ENCODE assay signal across 37 cellular contexts in genomic region chr17:689556-690247, GRCh38. TPM values are rescaled to one million over a fixed set of nuclear protein-coding genes. Genes with fewer than 3 reads are reported as not detected.
DNase-seq lines count a peak whose midpoint lies in the region; ATAC-seq and TF ChIP-seq lines count a peak whose summit lies in the region.
"Had no signal": no experiment of that assay in that cellular context is flagged by ENCODE, and none has a peak within 500 bp of the region (broad histone marks: within the 10 kb centered on the region; RNA-seq: fewer than 3 reads in every experiment).

No MANE protein-coding gene starts in this region.

- H3K4me3 Mint-ChIP-seq in GM23338 (no peak overlapping the region), WTC11 (no peak overlapping the region)
- H3K4me3 Mint-ChIP-seq: activated CD8-positive, alpha-beta T cell treated with anti-CD3 and anti-CD28 coated beads, Interleukin-2, amount 10 ng/mL, durations not matched to agents 7 days and 5 days; endodermal cell; nephron; stimulated activated naive CD8-positive, alpha-beta T cell treated with anti-CD3 and anti-CD28 coated beads, Interleukin-15, Interleukin-2, amounts not matched to agents 100 ng/mL and 50 ng/mL, for 24 hours; T-helper 2 cell treated with Interferon-gamma antibody and Interleukin-4, amounts not matched to agents 5 μg/mL and 100 μg/mL, for 36 hours had no signal

- peaks cover 4% of the 10 kb centered on the region; the same call in 2 of the 3 replicates for H3K36me3 Mint-ChIP-seq in GM23338 (ENCODE audit: low read depth)
- peaks cover 7% of the 10 kb centered on the region for H3K36me3 Mint-ChIP-seq in WTC11

- H4K20me1 ChIP-seq in GM23338 (replicated peaks; ENCODE audit: insufficient read depth): no peaks in the 10 kb centered on the region
- H4K20me1 ChIP-seq in hepatocyte (ENCODE audit: insufficient read depth, poor library complexity, severe bottlenecking): no peaks in the 10 kb centered on the region

- DNase-seq in GM23338 (ENCODE audit: low spot score): no peak
- no peak for DNase-seq in WTC11 (ENCODE audit: low spot score)
- no peak for DNase-seq in hepatocyte (ENCODE audit: low spot score)
- DNase-seq in GM10266 (ENCODE audit: extremely low spot score): no peak
- no peak for DNase-seq in NCI-H82 (lab: John Stamatoyannopoulos, UW)
- no peak for DNase-seq in T-helper 1 cell
- DNase-seq in inferior parietal cortex (ENCODE audit: extremely low spot score): no peak
- DNase-seq: activated CD4-positive, alpha-beta T cell treated with anti-CD3 and anti-CD28 coated beads for 4 hours; activated CD8-positive, alpha-beta T cell treated with anti-CD3 and anti-CD28 coated beads, Interleukin-2, amount 10 ng/mL, durations not matched to agents 7 days and 5 days; amygdala; COR-L47; DMS53; endodermal cell; heart right ventricle; kidney glomerular epithelial cell; MG63; NCI-H1417 treated with DMSO at 0.1 percent for 48 hours; NCI-H2081 treated with DMSO at 0.1 percent for 48 hours; NCI-H2227 treated with DMSO at 0.1 percent for 48 hours; NCI-H69; pancreas; right cardiac atrium; SHP77 treated with DMSO at 0.1 percent for 48 hours; stimulated activated CD4-positive, alpha-beta T cell treated with anti-CD3 and anti-CD28 coated beads, Interleukin-2, amount 100 ng/mL, for 24 hours; tibial artery had no signal

- H3K27ac ChIP-seq in GM23338 (ENCODE audit: low read depth) (peak overlapping the region; percentile 50; the same call in 1 of the 2 replicates), hepatocyte (peak overlapping the region; percentile 34), skeletal muscle tissue (ENCODE audit: low read depth, low read length) (peak overlapping the region; percentile 9)
- H3K27ac ChIP-seq: BLaER1, breast epithelium, coronary artery, KMS-11, pancreas, tibial artery, VCaP had no signal

- H3K27me3 Mint-ChIP-seq in GM23338 (ENCODE audit: insufficient read depth, low read depth, poor library complexity): peaks cover 2% of the 10 kb centered on the region
- H3K27me3 Mint-ChIP-seq in WTC11 (ENCODE audit: low read depth): no peaks in the 10 kb centered on the region
- H3K27me3 Mint-ChIP-seq: stimulated activated naive CD8-positive, alpha-beta T cell treated with anti-CD3 and anti-CD28 coated beads, Interleukin-15, Interleukin-2, amounts not matched to agents 100 ng/mL and 50 ng/mL, for 24 hours had no signal

- POLR2A ChIA-PET in WTC11 (lab: Charles Lee): no interaction called here

- H3K9me3 ChIP-seq in hepatocyte (ENCODE audit: low read depth) (no peaks in the 10 kb centered on the region), skeletal muscle tissue (ENCODE audit: control insufficient read depth in 3 of 3, low read length in 3 of 3) (no peaks in the 10 kb centered on the region)
- H3K9me3 ChIP-seq: BLaER1, breast epithelium, HAP-1, heart right ventricle, MG63, pancreas, tibial artery had no signal

- H3K9me3 Mint-ChIP-seq in GM23338 (no peaks in the 10 kb centered on the region), WTC11 (no peaks in the 10 kb centered on the region)
- H3K9me3 Mint-ChIP-seq: activated naive CD4-positive, alpha-beta T cell treated with anti-CD3 and anti-CD28 coated beads, Interleukin-2, amount 50 U/mL, for 72 hours; activated T-helper 2 cell treated with anti-CD3 and anti-CD28 coated beads, Interferon-gamma antibody, Interleukin-2, Interleukin-4, amounts not matched to agents 10 μg/mL and 5 μg/mL and 100 μg/mL, durations not matched to agents 14 hours and 24 hours and 36 hours; endodermal cell; nephron; stimulated activated naive CD8-positive, alpha-beta T cell treated with anti-CD3 and anti-CD28 coated beads, Interleukin-15, Interleukin-2, amounts not matched to agents 100 ng/mL and 50 ng/mL, for 24 hours; T-helper 2 cell treated with Interferon-gamma antibody and Interleukin-4, amounts not matched to agents 5 μg/mL and 100 μg/mL, for 36 hours had no signal

- CTCF ChIA-PET in WTC11 (lab: Charles Lee): interaction anchor here (0.6 to 1.3 kb wide), 4 partner anchors 13 to 279 kb away, joined by 3 to 10 read pairs (median 4); no protein-coding TSS in a partner anchor

- H2AFZ ChIP-seq in GM23338 (no peak overlapping the region), hepatocyte (no peak overlapping the region)

- H3K9ac ChIP-seq in skeletal muscle tissue (ENCODE audit: low read depth in 1 of 3, low read length in 3 of 3): no peak overlapping the region
- H3K9ac ChIP-seq: BLaER1, KMS-11 had no signal

- H3F3A ChIP-seq in GM23338 (replicated peaks; ENCODE audit: low read depth): no peaks in the 10 kb centered on the region

- no peak overlapping the region for H3K27ac Mint-ChIP-seq in GM23338
- H3K27ac Mint-ChIP-seq in WTC11: peak overlapping the region; percentile 21
- H3K27ac Mint-ChIP-seq: activated CD8-positive, alpha-beta T cell treated with anti-CD3 and anti-CD28 coated beads, Interleukin-2, amount 10 ng/mL, durations not matched to agents 7 days and 5 days; activated T-helper 2 cell treated with anti-CD3 and anti-CD28 coated beads, Interferon-gamma antibody, Interleukin-2, Interleukin-4, amounts not matched to agents 10 μg/mL and 5 μg/mL and 100 μg/mL, durations not matched to agents 14 hours and 24 hours and 36 hours; endodermal cell; stimulated activated naive CD8-positive, alpha-beta T cell treated with anti-CD3 and anti-CD28 coated beads, Interleukin-15, Interleukin-2, amounts not matched to agents 100 ng/mL and 50 ng/mL, for 24 hours; T-helper 2 cell treated with Interferon-gamma antibody and Interleukin-4, amounts not matched to agents 5 μg/mL and 100 μg/mL, for 36 hours had no signal

- H3K4me2 ChIP-seq in GM23338 (no peak overlapping the region), hepatocyte (no peak overlapping the region)
- H3K4me2 ChIP-seq: BLaER1, KMS-11 had no signal

- H3K27me3 ChIP-seq in GM23338 (ENCODE audit: insufficient read depth) (no peaks in the 10 kb centered on the region), hepatocyte (no peaks in the 10 kb centered on the region), skeletal muscle tissue (ENCODE audit: control insufficient read depth in 3 of 3, insufficient read depth in 3 of 3, low read length in 3 of 3) (no peaks in the 10 kb centered on the region)
- H3K27me3 ChIP-seq: BLaER1, breast epithelium, heart right ventricle, MG63, pancreas, tibial artery had no signal

- H3K36me3 ChIP-seq in GM23338 (ENCODE audit: insufficient read depth) (0 out of 2 replicates have a peak, but pooled peaks cover 1% of the 10 kb centered on the region), hepatocyte (replicated peaks; ENCODE audit: insufficient read depth, low read depth) (no peaks in the 10 kb centered on the region), skeletal muscle tissue (ENCODE audit: control insufficient read depth in 3 of 3, insufficient read depth in 3 of 3, low read length in 3 of 3) (peaks cover 11 to 33% (median 13%) of the 10 kb centered on the region in 3 donors)

- TF ChIP-seq CTCF in GM23338 (conservative IDR thresholded peaks at IDR 0.05; ENCODE audit: low read depth in 2 of 2): no peak
- TF ChIP-seq CTCF in WTC11 (IDR thresholded peaks at IDR 0.05): no peak
- TF ChIP-seq CTCF in hepatocyte (IDR thresholded peaks at IDR 0.05; ENCODE audit: poor library complexity): no peak
- no peak for TF ChIP-seq CTCF in GM10266 (IDR thresholded peaks at IDR 0.05; ENCODE audit: control insufficient read depth, insufficient read depth, low read depth, missing control alignments)

- 78% methylated on average over 16 of the region's 16 CpGs for WGBS in hepatocyte (ENCODE audit: low lambda C conversion rate, missing lambda C conversion rate)

- ATAC-seq in GM23338 (no peak), WTC11 (no peak)
- ATAC-seq: activated CD8-positive, alpha-beta T cell treated with anti-CD3 and anti-CD28 coated beads, Interleukin-2, amount 10 ng/mL, durations not matched to agents 7 days and 5 days; activated naive CD4-positive, alpha-beta T cell treated with anti-CD3 and anti-CD28 coated beads, Interleukin-2, amount 50 U/mL, for 72 hours; heart right ventricle; pancreas; right cardiac atrium had no signal

- H3K9me2 ChIP-seq in GM23338 (ENCODE audit: insufficient read depth) (no peaks in the 10 kb centered on the region), hepatocyte (replicated peaks; ENCODE audit: insufficient read depth) (no peaks in the 10 kb centered on the region)

- H3K79me2 ChIP-seq in GM23338 (replicated peaks; ENCODE audit: insufficient read depth) (no peaks in the 10 kb centered on the region; the same call in 1 of the 2 replicates), hepatocyte (peaks cover 4% of the 10 kb centered on the region)

- no peak overlapping the region for H3K4me3 ChIP-seq in GM23338
- H3K4me3 ChIP-seq in hepatocyte: no peak overlapping the region
- no peak overlapping the region for H3K4me3 ChIP-seq in skeletal muscle tissue (ENCODE audit: low read length in 3 of 3)
- H3K4me3 ChIP-seq: BLaER1, breast epithelium, coronary artery, HAP-1, MG63, pancreas, tibial artery had no signal

- H3K4me1 ChIP-seq in GM23338 (ENCODE audit: insufficient read depth): peaks cover 7% of the 10 kb centered on the region; the same call in 1 of the 2 replicates
- peaks cover 8% of the 10 kb centered on the region for H3K4me1 ChIP-seq in hepatocyte (ENCODE audit: insufficient read depth)
- peaks cover 0 to 9% (median 4%) of the 10 kb centered on the region in 3 donors for H3K4me1 ChIP-seq in skeletal muscle tissue (ENCODE audit: control insufficient read depth in 3 of 3, insufficient read depth in 3 of 3, low read length in 3 of 3)
- H3K4me1 ChIP-seq: BLaER1, breast epithelium, HAP-1, pancreas had no signal

- H3K4me1 Mint-ChIP-seq in GM23338 (peaks cover 13% of the 10 kb centered on the region; the same call in 2 of the 3 replicates), WTC11 (peaks cover 9% of the 10 kb centered on the region)
- H3K4me1 Mint-ChIP-seq: endodermal cell had no signal

RNA-seq across cellular contexts. Expression of gene VPS53, which starts 24.9 kb away (rescaled TPM):
- 21.1 and 26.0 TPM in 2 replicates for total RNA-seq in GM23338 (2014; rRNA removed; shearing (Covaris generic))
- 10.0 and 11.6 TPM in 2 replicates for polyA plus RNA-seq in GM23338 (2016; fragmentation: Nextera tagmentation; extraction: Ambion mirVana)
- 44.5 to 55.6 TPM (median 49.8 TPM) in 3 replicates for total RNA-seq in WTC11 (2021)
- total RNA-seq in hepatocyte: 16.3 and 28.1 TPM in 2 replicates
- polyA plus RNA-seq in hepatocyte: 16.1 and 18.7 TPM in 2 replicates
- total RNA-seq in skeletal muscle tissue: 9.9 TPM

RNA-seq across cellular contexts. Expression of gene TLCD3A, which starts 42.7 kb away (rescaled TPM):
- 14.5 and 21.1 TPM in 2 replicates for total RNA-seq in GM23338 (2014; rRNA removed; shearing (Covaris generic))
- polyA plus RNA-seq in GM23338 (2016; fragmentation: Nextera tagmentation; extraction: Ambion mirVana) (10.3 and 11.4 TPM in 2 replicates), hepatocyte (21.1 and 22.8 TPM in 2 replicates)
- total RNA-seq in WTC11 (2021) (21.6 to 24.9 TPM (median 23.4 TPM) in 3 replicates), hepatocyte (15.7 and 17.8 TPM in 2 replicates), skeletal muscle tissue (14.6 TPM)
